17 cellular contexts compared by ENCODE assay signal in the genomic region with DNA sequence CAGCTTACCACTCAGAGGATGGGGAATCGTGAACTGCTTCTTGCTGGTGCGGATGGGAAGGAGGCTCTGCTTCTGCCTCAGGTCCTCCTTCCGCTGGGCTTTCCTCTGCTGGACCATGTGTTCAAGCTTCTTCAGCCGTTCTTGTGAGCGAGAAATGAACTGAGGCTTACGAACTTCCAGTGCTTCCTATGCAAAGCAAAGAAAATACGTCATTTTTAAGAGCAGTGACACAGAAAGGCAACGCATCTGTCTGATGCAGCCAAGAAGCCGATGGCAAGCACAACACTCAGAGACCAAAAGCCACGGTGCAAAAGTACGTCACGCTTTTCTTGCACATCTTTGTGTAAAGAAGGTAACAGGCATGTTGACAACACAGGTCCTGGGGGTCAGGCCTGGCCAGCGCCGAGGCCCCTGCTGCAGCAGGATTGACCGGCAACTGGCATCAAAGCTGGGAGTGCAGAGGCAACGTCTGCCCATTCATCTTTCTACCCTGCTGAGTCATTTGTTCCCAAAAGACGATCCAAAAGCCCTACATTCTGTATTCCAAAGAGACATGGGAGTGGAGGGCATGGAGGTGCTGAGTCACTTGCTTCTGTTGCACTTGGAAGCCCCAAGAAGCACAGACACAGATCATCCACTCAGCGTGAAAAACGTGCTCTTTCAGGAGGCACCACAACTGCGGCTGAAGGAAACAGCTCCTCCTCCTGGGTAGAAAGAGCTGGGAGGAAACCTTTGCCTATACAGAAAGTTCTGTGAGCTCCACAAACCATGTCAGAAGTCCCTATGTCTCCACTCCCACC.
DNase-seq lines count a peak whose midpoint lies in the region; ATAC-seq, FAIRE-seq and TF ChIP-seq lines count a peak whose summit lies in the region.
"Had no signal": no experiment of that assay in that cellular context is flagged by ENCODE, and none has a peak within 500 bp of the region (broad histone marks: within the 10 kb centered on the region; RNA-seq: fewer than 3 reads in every experiment).

No MANE protein-coding gene starts in this region.

- POLR2A ChIA-PET in A549 (lab: Yijun Ruan, JAX): no interaction called here

- H4K8ac ChIP-seq in H9 (replicated peaks; ENCODE audit: insufficient read length, low read depth, low read length): no peak overlapping the region

- no peak for TF ChIP-seq POLR2A in A549 (IDR thresholded peaks at IDR 0.05; ENCODE audit: low read length)
- TF ChIP-seq POLR2A in thyroid gland (IDR thresholded peaks at IDR 0.05): no peak

- no peak overlapping the region for H2BK12ac ChIP-seq in H9 (ENCODE audit: insufficient read length, low read depth, low read length)

- no peak overlapping the region for H4K91ac ChIP-seq in H9 (ENCODE audit: insufficient read length, low read depth, low read length)

- H3K9me3 ChIP-seq in A549 (no peaks in the 10 kb centered on the region), H9 (ENCODE audit: control insufficient read depth, low read depth, low read length) (no peaks in the 10 kb centered on the region), kidney (ENCODE audit: control insufficient read depth in 1 of 2, low read length in 2 of 2) (no peaks in the 10 kb centered on the region), thyroid gland (no peaks in the 10 kb centered on the region)

- no peak overlapping the region for H2BK20ac ChIP-seq in H9 (ENCODE audit: low read depth, low read length, poor library complexity, severe bottlenecking)

- H2BK120ac ChIP-seq in H9 (ENCODE audit: low read depth, low read length, poor library complexity, severe bottlenecking): no peak overlapping the region

- H3K4me1 Mint-ChIP-seq in H9: no peaks in the 10 kb centered on the region
- H3K4me1 Mint-ChIP-seq: activated naive CD4-positive, alpha-beta T cell treated with anti-CD3 and anti-CD28 coated beads, Interleukin-2, amount 10 ng/mL, durations not matched to agents 7 days and 5 days had no signal

- H3K27ac Mint-ChIP-seq in H9: no peak overlapping the region
- H3K27ac Mint-ChIP-seq: activated naive CD4-positive, alpha-beta T cell treated with anti-CD3 and anti-CD28 coated beads, Interleukin-2, amount 10 ng/mL, durations not matched to agents 7 days and 5 days; natural killer cell; type B pancreatic cell had no signal

- intact Hi-C loops in kidney (cut with DNase I) (no loop called here), thyroid gland (cut with DNase I) (no loop called here)

- H2BK15ac ChIP-seq in H9 (ENCODE audit: low read depth, low read length): no peak overlapping the region

- no peaks in the 10 kb centered on the region for H3K79me2 ChIP-seq in H9 (ENCODE audit: insufficient read depth, low read length)

- WGBS in A549 (ENCODE audit: missing lambda C conversion rate): 60% methylated on average over 20 of the region's 20 CpGs
- no CpG with 5 or more reads among the region's 20 CpGs for WGBS in H9 (ENCODE audit: extremely low coverage, insufficient read length, low lambda C conversion rate)
- WGBS in thyroid gland, 2 donors: 84 to 90% methylated on average over 19 to 20 of the region's 20 CpGs

- H3T11ph ChIP-seq in H9 (ENCODE audit: low read length): no peak overlapping the region

- H4K5ac ChIP-seq in H9 (ENCODE audit: insufficient read length, low read depth, low read length): no peak overlapping the region

- H3K79me1 ChIP-seq in H9 (ENCODE audit: insufficient read depth, low read depth, low read length, poor library complexity, severe bottlenecking): no peaks in the 10 kb centered on the region

- H2BK5ac ChIP-seq in H9 (ENCODE audit: insufficient read length, low read length): no peak overlapping the region

- H3K9me3 Mint-ChIP-seq in H9: peaks cover 0 to 2% of the 10 kb centered on the region in 2 experiments; a peak in 1 of 5 replicates
- H3K9me3 Mint-ChIP-seq: natural killer cell had no signal

- peak; percentile 28 for FAIRE-seq in A549 (lab: Jason Lieb, UNC)
- FAIRE-seq in kidney (lab: Jason Lieb, UNC): no peak
- FAIRE-seq: GM12891 had no signal

- no peaks in the 10 kb centered on the region for H4K20me1 ChIP-seq in H9 (ENCODE audit: control insufficient read depth, insufficient read depth, insufficient read length)

- peak overlapping the region; percentile 60 for H3K4me2 ChIP-seq in A549
- H3K4me2 ChIP-seq in H9 (ENCODE audit: insufficient read depth, insufficient read length, low read length): no peak overlapping the region

- peak in 1 of 2 experiments; percentile 33; a peak in 1 of 5 replicates for TF ChIP-seq EP300 in A549 (IDR thresholded peaks at IDR 0.05)

- ATAC-seq in A549: peak; percentile 54 to 68
- ATAC-seq: left colon, natural killer cell had no signal

- no peak overlapping the region for H2AFZ ChIP-seq in H9 (ENCODE audit: low read length)

- peaks cover 30% of the 10 kb centered on the region for H3K27me3 Mint-ChIP-seq in H9 (ENCODE audit: low read depth)
- H3K27me3 Mint-ChIP-seq: activated naive CD4-positive, alpha-beta T cell treated with anti-CD3 and anti-CD28 coated beads, Interleukin-2, amount 10 ng/mL, durations not matched to agents 7 days and 5 days had no signal

- H3K18ac ChIP-seq in H9 (ENCODE audit: insufficient read length, low read depth, low read length): no peak overlapping the region

- no peak overlapping the region for H3K23ac ChIP-seq in H9 (ENCODE audit: insufficient read length, low read depth, low read length)

- no peak overlapping the region for H3K4me3 Mint-ChIP-seq in H9
- H3K4me3 Mint-ChIP-seq: activated naive CD4-positive, alpha-beta T cell treated with anti-CD3 and anti-CD28 coated beads, Interleukin-2, amount 10 ng/mL, durations not matched to agents 7 days and 5 days; natural killer cell; type B pancreatic cell had no signal

- TF ChIP-seq CTCF in A549 (IDR thresholded peaks at IDR 0.05) (0 out of 3 replicates have a peak, but pooled peaks have one; percentile 10), H9 (conservative IDR thresholded peaks at IDR 0.05) (0 out of 3 replicates have a peak, but pooled peaks have one; percentile 14), kidney (IDR thresholded peaks at IDR 0.05; ENCODE audit: borderline replicate concordance, extremely low read depth, insufficient read depth) (no peak), thyroid gland (IDR thresholded peaks at IDR 0.05) (no peak)

- no peak overlapping the region for H2AK5ac ChIP-seq in H9 (ENCODE audit: insufficient read length, low read length)

- H3K4ac ChIP-seq in H9 (ENCODE audit: low read depth, low read length): no peak overlapping the region

- H3K27me3 ChIP-seq in H9 (ENCODE audit: insufficient read depth, low read length) (no peaks in the 10 kb centered on the region), thyroid gland (no peaks in the 10 kb centered on the region)

- H3K23me2 ChIP-seq in H9 (ENCODE audit: insufficient read length, low read depth, low read length, poor library complexity, severe bottlenecking): no peaks in the 10 kb centered on the region

- H3K27ac ChIP-seq in A549: peak overlapping the region; percentile 88 to 91
- no peak overlapping the region for H3K27ac ChIP-seq in H9 (ENCODE audit: insufficient read length, low read depth, low read length)
- no peak overlapping the region for H3K27ac ChIP-seq in kidney (ENCODE audit: low read depth in 2 of 2, low read length in 2 of 2)
- H3K27ac ChIP-seq in thyroid gland: no peak overlapping the region

- H3K9ac ChIP-seq in H9 (ENCODE audit: extremely low read depth, insufficient read length, low read length): no peak overlapping the region
- no peak overlapping the region for H3K9ac ChIP-seq in kidney (ENCODE audit: low read length in 2 of 2)

- H3K56ac ChIP-seq in H9 (ENCODE audit: insufficient read length, low read depth, low read length): no peak overlapping the region

- DNase-seq in A549 (ENCODE audit: low read depth in 1 of 2, low spot score in 1 of 2) (peak in 1 of 2 experiments; percentile 65), H9 (no peak), astrocyte of the hippocampus (ENCODE audit: low read depth, low spot score) (peak; percentile 83), kidney (peak; percentile 74), thyroid gland (no peak), RPMI8226 (no peak), iPS-NIHi7 (ENCODE audit: extremely low spot score) (no peak), cerebellar cortex (ENCODE audit: low spot score) (no peak)
- DNase-seq: activated naive CD4-positive, alpha-beta T cell treated with anti-CD3 and anti-CD28 coated beads, Interleukin-2, amount 10 ng/mL, durations not matched to agents 7 days and 5 days; cortex of kidney; H7; left colon; natural killer cell; NCI-H1092 treated with DMSO at 0.1 percent for 48 hours; stimulated activated CD4-positive, alpha-beta T cell treated with anti-CD3 and anti-CD28 coated beads, Interleukin-12 subunit alpha, Interleukin-12 subunit beta, amount 100 ng/mL, for 4 hours had no signal

- H3K36me3 Mint-ChIP-seq in H9 (ENCODE audit: insufficient read depth in 1 of 3, low read depth in 3 of 3): peaks cover 0 to 2% (median 0%) of the 10 kb centered on the region in 3 experiments; a peak in 1 of 7 replicates
- H3K36me3 Mint-ChIP-seq: activated naive CD4-positive, alpha-beta T cell treated with anti-CD3 and anti-CD28 coated beads, Interleukin-2, amount 10 ng/mL, durations not matched to agents 7 days and 5 days; natural killer cell; type B pancreatic cell had no signal

- no peaks in the 10 kb centered on the region for H3K36me3 ChIP-seq in kidney (ENCODE audit: control insufficient read depth in 1 of 2, insufficient read depth in 2 of 2, low read length in 2 of 2)
- no peaks in the 10 kb centered on the region for H3K36me3 ChIP-seq in thyroid gland

- H3K4me1 ChIP-seq in A549 (peaks cover 36% of the 10 kb centered on the region), H9 (ENCODE audit: insufficient read depth, low read length) (no peaks in the 10 kb centered on the region), kidney (ENCODE audit: control insufficient read depth in 1 of 2, insufficient read depth in 1 of 2, low read depth in 1 of 2, low read length in 2 of 2) (no peaks in the 10 kb centered on the region), thyroid gland (no peaks in the 10 kb centered on the region)

- CTCF ChIA-PET in A549 (lab: Yijun Ruan, JAX): interaction anchor here (0.9 to 4.4 kb wide), 10 partner anchors 9 to 525 kb away, joined by 3 to 14 read pairs (median 4); no protein-coding TSS in a partner anchor

- H3K4me3 ChIP-seq in A549: no peak overlapping the region
- no peak overlapping the region for H3K4me3 ChIP-seq in kidney (ENCODE audit: low read length in 2 of 2)
- H3K4me3 ChIP-seq in thyroid gland (replicated peaks in 1 of 3): no peak overlapping the region

- H3K14ac ChIP-seq in H9 (ENCODE audit: insufficient read depth, low read length): no peak overlapping the region

- no peak; a peak in 1 of 5 replicates for TF ChIP-seq RAD21 in A549 (conservative IDR thresholded peaks at IDR 0.05 in 1 of 2, IDR thresholded peaks at IDR 0.05 in 1 of 2)

TF ChIP-seq in A549, 52 proteins besides CTCF, POLR2A, EP300 and RAD21 (continues in another document):
- peak; percentile 82 for TF ChIP-seq MAFK (IDR thresholded peaks at IDR 0.05; ENCODE audit: partially characterized antibody)

Comparison
In these comparisons a context has a peak if more than half of its experiments do, and no peak if none do; other contexts are left out.
1. DNase-seq: peak in astrocyte of the hippocampus (single experiment) and kidney (single experiment); none in H9 (single experiment), thyroid gland (0 of 2), RPMI8226 (single experiment), iPS-NIHi7 (single experiment) and cerebellar cortex (single experiment).
2. H3K27ac ChIP-seq: peak in A549 (2 of 2); none in H9 (single experiment), kidney (0 of 2) and thyroid gland (0 of 3).
3. CTCF ChIP-seq: peak in A549 (single experiment) and H9 (single experiment); none in kidney (single experiment) and thyroid gland (0 of 6).